In the genomic region with DNA sequence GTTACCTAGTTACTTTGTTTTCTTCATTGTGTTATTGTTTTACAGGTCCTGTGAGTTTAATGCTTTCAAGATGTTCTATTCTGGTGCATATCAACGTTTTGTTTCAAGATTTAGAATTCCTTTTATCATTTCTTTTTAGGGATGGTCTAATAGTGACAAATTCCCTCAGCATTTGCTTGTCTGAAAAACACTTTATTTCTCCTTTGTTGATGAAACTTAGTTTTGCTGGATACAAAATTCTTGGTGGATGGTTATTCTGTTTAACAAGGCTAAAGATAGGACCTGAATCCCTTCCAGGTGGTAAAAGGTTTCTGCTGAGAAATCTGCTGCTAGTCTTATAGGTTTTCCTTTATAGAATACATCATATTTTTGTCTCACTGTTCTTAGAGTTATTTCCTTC, we compare ENCODE assay signal across 7 cellular contexts.
"Had no signal": no experiment of that assay in that cellular context is flagged by ENCODE, and none has a peak within 500 bp of the region (broad histone marks: within the 10 kb centered on the region; RNA-seq: fewer than 3 reads in every experiment).

No MANE protein-coding gene starts in this region.

- ATAC-seq: K562 had no signal

- H3K27ac ChIP-seq: HL-60, KMS-11 had no signal

- FAIRE-seq: HTR-8/SVneo, K562 had no signal

- H3K9ac ChIP-seq: KMS-11 had no signal

- DNase-seq: IMR-90, KBM-7, KG1 had no signal

- H3K4me3 ChIP-seq: K562 had no signal

- H3K4me2 ChIP-seq: KMS-11 had no signal
